ENCODE assay signal across 17 cellular contexts in the genomic region with DNA sequence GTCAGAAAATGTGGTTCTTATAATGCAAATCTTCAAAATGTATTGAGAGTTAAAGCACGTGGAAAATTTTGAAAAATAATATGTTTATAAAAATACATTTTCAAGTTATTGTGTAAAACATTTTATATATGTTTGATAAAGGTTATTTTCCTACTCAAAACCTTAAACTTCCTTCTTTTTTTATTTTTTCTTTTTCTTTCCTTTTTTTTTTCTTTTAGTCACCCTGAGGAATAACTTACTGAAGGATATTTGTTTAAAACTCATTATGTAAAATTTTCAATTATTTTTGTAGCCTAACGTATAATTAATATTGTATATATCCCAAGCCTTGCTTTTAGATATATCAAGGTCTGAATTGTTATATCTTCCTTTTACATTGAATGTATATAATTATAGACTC.
DNase-seq lines count a peak whose midpoint lies in the region; ATAC-seq, FAIRE-seq and TF ChIP-seq lines count a peak whose summit lies in the region.
"Had no signal": no experiment of that assay in that cellular context is flagged by ENCODE, and none has a peak within 500 bp of the region (broad histone marks: within the 10 kb centered on the region; RNA-seq: fewer than 3 reads in every experiment).

No MANE protein-coding gene starts in this region.

- H3K4me3 ChIP-seq in K562 (0 out of 2 replicates have a peak overlapping the region, but pooled peaks have one; percentile 61), kidney (ENCODE audit: low read length in 2 of 2) (no peak overlapping the region), tibial nerve (no peak overlapping the region)
- H3K4me3 ChIP-seq: A549, GM12878 had no signal

- H3K79me2 ChIP-seq in K562 (ENCODE audit: control insufficient read depth, insufficient read depth, low read length) = peaks cover 39% of the 10 kb centered on the region

- H3K4me2 ChIP-seq in K562 (ENCODE audit: insufficient read depth, low read length) = no peak overlapping the region
- H3K4me2 ChIP-seq: A549 had no signal

- POLR2A ChIA-PET in K562 (lab: Yijun Ruan, JAX) = interaction anchor here (0.9 to 2.0 kb wide), 2 partner anchors 12 to 18 kb away, joined by 3 to 9 read pairs; no protein-coding TSS in a partner anchor

- peaks cover 4 to 17% of the 10 kb centered on the region in 2 experiments; a peak in 2 of 5 replicates for H3K4me1 ChIP-seq in K562 (replicated peaks in 1 of 2; ENCODE audit: control insufficient read depth in 2 of 2, insufficient read depth in 2 of 2, low read length in 2 of 2)
- no peaks in the 10 kb centered on the region for H3K4me1 ChIP-seq in kidney (ENCODE audit: control insufficient read depth in 1 of 2, insufficient read depth in 1 of 2, low read depth in 1 of 2, low read length in 2 of 2)
- H3K4me1 ChIP-seq in tibial nerve = no peaks in the 10 kb centered on the region
- H3K4me1 ChIP-seq: A549 had no signal

- in situ Hi-C loops in K562 (cut with MboI) = no loop called here

- no peaks in the 10 kb centered on the region for H3K9me1 ChIP-seq in K562 (ENCODE audit: control insufficient read depth, insufficient read depth, low read length)

- 2% methylated on average over 2 of the region's 2 CpGs for WGBS in K562 (ENCODE audit: insufficient coverage, low coverage, missing lambda C conversion rate)
- 88 to 93% methylated on average over 2 of the region's 2 CpGs for WGBS in tibial nerve, 2 donors

- no TSS peak for BruUV-seq in K562 (replicated peaks; lab: Mats Ljungman, UMichigan)

- H3K27me3 ChIP-seq in K562 (ENCODE audit: control insufficient read depth in 2 of 2, insufficient read depth in 2 of 2, low read length in 2 of 2) (no peaks in the 10 kb centered on the region), tibial nerve (no peaks in the 10 kb centered on the region)

- no peak for TF ChIP-seq POLR2A in K562 (conservative IDR thresholded peaks at IDR 0.05)
- TF ChIP-seq POLR2A in tibial nerve (IDR thresholded peaks at IDR 0.05) = no peak

- no peak for TF ChIP-seq CTCF in K562 (IDR thresholded peaks at IDR 0.05 in 2 of 3, conservative IDR thresholded peaks at IDR 0.05 in 1 of 3; ENCODE audit: insufficient read depth in 2 of 3, low read depth in 1 of 3, low read length in 3 of 3)
- TF ChIP-seq CTCF in kidney (IDR thresholded peaks at IDR 0.05; ENCODE audit: borderline replicate concordance, extremely low read depth, insufficient read depth) = no peak
- TF ChIP-seq CTCF in tibial nerve (IDR thresholded peaks at IDR 0.05) = no peak

- FAIRE-seq in G401.6 (lab: Jason Lieb, UNC) (peak; percentile 74), K562 (lab: Jason Lieb, UNC) (no peak), kidney (lab: Jason Lieb, UNC) (peak; percentile 95), HTR-8/SVneo (lab: Jason Lieb, UNC) (no peak)
- FAIRE-seq: A549, GM12878 had no signal

- intact Hi-C loops in K562 (cut with micrococcal nuclease) (loop anchor here (2.0 kb wide), 1 partner anchor 348 kb away; the partner anchor contains the start of gene GYPC), kidney (cut with DNase I) (no loop called here)

- DNase-seq in K562 (ENCODE audit: extremely low read depth in 1 of 4, low spot score in 3 of 4) (no peak), kidney (no peak), substantia nigra (lab: John Stamatoyannopoulos, UW) (no peak), tibial nerve (ENCODE audit: low spot score in 2 of 2) (no peak), HTR-8/SVneo (ENCODE audit: insufficient read length, low spot score) (no peak)
- DNase-seq: AML-193; CD4-positive, alpha-beta T cell; DMS153; DMS79 treated with DMSO at 0.1 percent for 48 hours; GOT3; H7; HFFc6 had no signal

- CTCF ChIA-PET in K562 (lab: Yijun Ruan, JAX; ENCODE audit: low intra/inter-chr PET ratio) = no interaction called here

- H4K20me1 ChIP-seq in K562 (replicated peaks; ENCODE audit: control insufficient read depth, insufficient read depth, low read length) = no peaks in the 10 kb centered on the region

- TF ChIP-seq RAD21 in K562 (CRISPR knock-in tag; conservative IDR thresholded peaks at IDR 0.05 in 1 of 2, IDR thresholded peaks at IDR 0.05 in 1 of 2) = no peak

- H3K36me3 ChIP-seq in K562 (ENCODE audit: control insufficient read depth, insufficient read depth, low read length) = peaks cover 4% of the 10 kb centered on the region; the same call in 1 of the 3 replicates
- no peaks in the 10 kb centered on the region for H3K36me3 ChIP-seq in kidney (ENCODE audit: control insufficient read depth in 1 of 2, insufficient read depth in 2 of 2, low read length in 2 of 2)
- no peaks in the 10 kb centered on the region for H3K36me3 ChIP-seq in tibial nerve

- ATAC-seq in K562 = no peak
- ATAC-seq: A549, GM12878, HCT116 had no signal

- peak overlapping the region; percentile 94; the same call in 2 of the 3 replicates for H3K27ac ChIP-seq in K562 (ENCODE audit: extremely low read depth, low read depth, low read length)
- no peak overlapping the region for H3K27ac ChIP-seq in kidney (ENCODE audit: low read depth in 2 of 2, low read length in 2 of 2)
- H3K27ac ChIP-seq in substantia nigra (ENCODE audit: low read depth, low read length, poor library complexity, severe bottlenecking) = no peak overlapping the region
- no peak overlapping the region for H3K27ac ChIP-seq in tibial nerve
- H3K27ac ChIP-seq: A549, C4-2B had no signal

- peak overlapping the region; percentile 90 for H2AFZ ChIP-seq in K562 (ENCODE audit: low read depth, low read length)

- H3K9ac ChIP-seq in K562 (ENCODE audit: insufficient read depth in 1 of 2, low read depth in 2 of 2, low read length in 2 of 2) (peak overlapping the region in 1 of 2 experiments; percentile 87; a peak in 3 of 4 replicates), kidney (ENCODE audit: low read length in 2 of 2) (no peak overlapping the region)

- TF ChIP-seq EP300 in K562 (IDR thresholded peaks at IDR 0.05; ENCODE audit: low read length) (no peak), tibial nerve (IDR thresholded peaks at IDR 0.05) (no peak)

- no peaks in the 10 kb centered on the region for H3K9me3 ChIP-seq in K562 (replicated peaks; ENCODE audit: control insufficient read depth, insufficient read depth, low read depth, low read length)
- no peaks in the 10 kb centered on the region for H3K9me3 ChIP-seq in kidney (ENCODE audit: control insufficient read depth in 1 of 2, low read length in 2 of 2)
- no peaks in the 10 kb centered on the region for H3K9me3 ChIP-seq in tibial nerve
- H3K9me3 ChIP-seq: A549 had no signal

TF ChIP-seq in K562, 482 proteins besides CTCF, POLR2A, EP300 and RAD21 (continues in another document):
- TF ChIP-seq, protein P1, sequence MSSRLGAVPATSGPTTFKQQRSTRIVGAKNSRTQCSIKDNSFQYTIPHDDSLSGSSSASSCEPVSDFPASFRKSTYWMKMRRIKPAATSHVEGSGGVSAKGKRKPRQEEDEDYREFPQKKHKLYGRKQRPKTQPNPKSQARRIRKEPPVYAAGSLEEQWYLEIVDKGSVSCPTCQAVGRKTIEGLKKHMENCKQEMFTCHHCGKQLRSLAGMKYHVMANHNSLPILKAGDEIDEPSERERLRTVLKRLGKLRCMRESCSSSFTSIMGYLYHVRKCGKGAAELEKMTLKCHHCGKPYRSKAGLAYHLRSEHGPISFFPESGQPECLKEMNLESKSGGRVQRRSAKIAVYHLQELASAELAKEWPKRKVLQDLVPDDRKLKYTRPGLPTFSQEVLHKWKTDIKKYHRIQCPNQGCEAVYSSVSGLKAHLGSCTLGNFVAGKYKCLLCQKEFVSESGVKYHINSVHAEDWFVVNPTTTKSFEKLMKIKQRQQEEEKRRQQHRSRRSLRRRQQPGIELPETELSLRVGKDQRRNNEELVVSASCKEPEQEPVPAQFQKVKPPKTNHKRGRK (tag; IDR thresholded peaks at IDR 0.05) = peak; percentile 91
